Comparison of ENCODE assay signal across 8 cellular contexts in genomic region chr1:40315795-40316594, GRCh38. TPM values are rescaled to one million over a fixed set of nuclear protein-coding genes. Genes with fewer than 3 reads are reported as not detected.
DNase-seq lines count a peak whose midpoint lies in the region; ATAC-seq and TF ChIP-seq lines count a peak whose summit lies in the region.

No MANE protein-coding gene starts in this region.

- no peaks in the 10 kb centered on the region for H3K36me3 ChIP-seq in psoas muscle (ENCODE audit: insufficient read depth in 1 of 2, low read depth in 1 of 2)

- peak overlapping the region; percentile 51 for H3K4me3 ChIP-seq in psoas muscle

- WGBS in psoas muscle, 3 donors, result 2 to 3% (median 2%) methylated on average over 37 to 41 of the region's 41 CpGs

- peaks cover 13% of the 10 kb centered on the region for H3K4me1 ChIP-seq in psoas muscle

- TF ChIP-seq CTCF in psoas muscle (IDR thresholded peaks at IDR 0.05), result no peak

- no peaks in the 10 kb centered on the region for H3K36me3 Mint-ChIP-seq in activated naive CD4-positive, alpha-beta T cell treated with anti-CD3 and anti-CD28 coated beads for 36 hours (ENCODE audit: low read depth)

- peak overlapping the region; percentile 76 for H3K4me3 Mint-ChIP-seq in activated naive CD4-positive, alpha-beta T cell treated with anti-CD3 and anti-CD28 coated beads for 36 hours

- CTCF ChIA-PET in activated naive CD4-positive, alpha-beta T cell treated with anti-CD3 and anti-CD28 coated beads for 36 hours (lab: Charles Lee), result interaction anchor here (0.6 to 9.1 kb wide), 21 partner anchors 10 to 280 kb away, joined by 3 to 134 read pairs (median 4); partner anchors contain the start of gene PPT1

- peaks cover 7% of the 10 kb centered on the region for H3K27me3 Mint-ChIP-seq in activated naive CD4-positive, alpha-beta T cell treated with anti-CD3 and anti-CD28 coated beads for 36 hours (ENCODE audit: low read depth)

- DNase-seq in Daoy (ENCODE audit: low read depth) (peak; percentile 45), NCI-H2029 treated with DMSO at 0.1 percent for 48 hours (lab: John Stamatoyannopoulos, UW) (peak; percentile 91), left cardiac atrium (no peak), psoas muscle (no peak)
- DNase-seq in activated naive CD4-positive, alpha-beta T cell treated with anti-CD3 and anti-CD28 coated beads for 36 hours, result peak; percentile 56

- intact Hi-C loops in activated naive CD4-positive, alpha-beta T cell treated with anti-CD3 and anti-CD28 coated beads for 36 hours (cut with micrococcal nuclease), result loop anchor here (1.0 to 5.0 kb wide), 9 partner anchors 22 to 237 kb away; partner anchors contain the start of genes PPT1, RLF and ZMPSTE24
- intact Hi-C loops in left cardiac atrium (cut with DNase I), result loop anchor here in 1 of 2 donors (5.0 kb wide), 1 partner anchor 164 kb away; no protein-coding TSS in a partner anchor
- intact Hi-C loops in psoas muscle (cut with DNase I), result loop anchor here in 1 of 2 donors (5.0 kb wide), 1 partner anchor 164 kb away; no protein-coding TSS in a partner anchor

- peak overlapping the region; percentile 44 for H3K27ac Mint-ChIP-seq in activated naive CD4-positive, alpha-beta T cell treated with anti-CD3 and anti-CD28 coated beads for 36 hours

- H3K27ac ChIP-seq in psoas muscle, result no peak overlapping the region

- H3K9me3 Mint-ChIP-seq in activated naive CD4-positive, alpha-beta T cell treated with anti-CD3 and anti-CD28 coated beads for 36 hours, result no peaks in the 10 kb centered on the region

- ATAC-seq in left cardiac atrium (peak; percentile 14 to 27), psoas muscle (peak; percentile 18 to 41 (median 33)), HG02970 (IDR thresholded peaks at IDR 0.05; ENCODE audit: low FRiP score, unreplicated experiment) (no peak), HG02973 (IDR thresholded peaks at IDR 0.05; ENCODE audit: unreplicated experiment) (no peak), HG03045 (IDR thresholded peaks at IDR 0.05; ENCODE audit: unreplicated experiment) (no peak)

- H3K4me1 Mint-ChIP-seq in activated naive CD4-positive, alpha-beta T cell treated with anti-CD3 and anti-CD28 coated beads for 36 hours (ENCODE audit: low read depth), result peaks cover 28% of the 10 kb centered on the region

- peaks cover 0 to 53% (median 18%) of the 10 kb centered on the region in 3 donors for H3K27me3 ChIP-seq in psoas muscle (ENCODE audit: insufficient read depth in 3 of 3, low read length in 2 of 3)

- no peaks in the 10 kb centered on the region for H3K9me3 ChIP-seq in psoas muscle

RNA-seq across cellular contexts. Expression of gene COL9A2, which starts 1.1 kb away (rescaled TPM):
- 1.7 and 2.5 TPM in 2 replicates for total RNA-seq in Daoy (2014; rRNA removed; shearing (Covaris generic))
- total RNA-seq in activated naive CD4-positive, alpha-beta T cell treated with anti-CD3 and anti-CD28 coated beads for 36 hours, result 1 to 10 TPM; 6.2 to 6.8 TPM
- 1 to 10 TPM in 1 of 2 donors, under 1 TPM in 1; 0.53 to 1.2 TPM for total RNA-seq in left cardiac atrium
- under 1 TPM in 3 of 4 donors, not detected in 1; 0.15 to 0.21 (median 0.18) TPM for total RNA-seq in psoas muscle
- under 1 TPM; 0.06 to 0.18 (median 0.12) TPM for polyA plus RNA-seq in psoas muscle

RNA-seq across cellular contexts. Expression of gene SMAP2, which starts 57.5 kb away (rescaled TPM):
- 26.9 and 30.8 TPM in 2 replicates for total RNA-seq in Daoy (2014; rRNA removed; shearing (Covaris generic))
- 100 to 1,000 TPM; 390 to 391 TPM for total RNA-seq in activated naive CD4-positive, alpha-beta T cell treated with anti-CD3 and anti-CD28 coated beads for 36 hours
- 10 to 100 TPM; 17.9 to 25.6 TPM for total RNA-seq in left cardiac atrium
- 10 to 100 TPM in 3 of 4 donors, 1 to 10 TPM in 1; 6.9 to 35.0 (median 15.3) TPM for total RNA-seq in psoas muscle
- polyA plus RNA-seq in psoas muscle, result 10 to 100 TPM; 18.0 to 32.2 (median 18.4) TPM

RNA-seq across cellular contexts. Expression of gene ZMPSTE24, which starts 58.0 kb away (rescaled TPM):
- 67.4 and 72.9 TPM in 2 replicates for total RNA-seq in Daoy (2014; rRNA removed; shearing (Covaris generic))
- total RNA-seq in activated naive CD4-positive, alpha-beta T cell treated with anti-CD3 and anti-CD28 coated beads for 36 hours, result 10 to 100 TPM; 13.2 to 14.7 TPM
- total RNA-seq in left cardiac atrium (10 to 100 TPM; 33.7 to 42.0 TPM), psoas muscle (10 to 100 TPM; 12.7 to 26.1 (median 18.9) TPM)
- 10 to 100 TPM; 22.2 to 60.2 (median 33.8) TPM for polyA plus RNA-seq in psoas muscle

Comparison
In these comparisons a context has a peak if more than half of its experiments do, and no peak if none do; other contexts are left out.
1. DNase-seq: peak in Daoy (single experiment), NCI-H2029 treated with DMSO at 0.1 percent for 48 hours (single experiment) and activated naive CD4-positive, alpha-beta T cell treated with anti-CD3 and anti-CD28 coated beads for 36 hours (single experiment); none in left cardiac atrium (single experiment) and psoas muscle (0 of 2).
2. ATAC-seq: peak in left cardiac atrium (2 of 2) and psoas muscle (4 of 4); none in HG02970 (single experiment), HG02973 (single experiment) and HG03045 (single experiment).
3. RNA of gene SMAP2, which starts 57.5 kb away (total RNA-seq): 390 to 391 TPM in activated naive CD4-positive, alpha-beta T cell treated with anti-CD3 and anti-CD28 coated beads for 36 hours; 26.9 to 30.8 TPM in Daoy, 17.9 to 25.6 TPM in left cardiac atrium and 6.9 to 35.0 TPM in psoas muscle; every median in the first group is over 10 times any median in the second.